Comparison of ENCODE assay signal across 8 cellular contexts in the genomic region with DNA sequence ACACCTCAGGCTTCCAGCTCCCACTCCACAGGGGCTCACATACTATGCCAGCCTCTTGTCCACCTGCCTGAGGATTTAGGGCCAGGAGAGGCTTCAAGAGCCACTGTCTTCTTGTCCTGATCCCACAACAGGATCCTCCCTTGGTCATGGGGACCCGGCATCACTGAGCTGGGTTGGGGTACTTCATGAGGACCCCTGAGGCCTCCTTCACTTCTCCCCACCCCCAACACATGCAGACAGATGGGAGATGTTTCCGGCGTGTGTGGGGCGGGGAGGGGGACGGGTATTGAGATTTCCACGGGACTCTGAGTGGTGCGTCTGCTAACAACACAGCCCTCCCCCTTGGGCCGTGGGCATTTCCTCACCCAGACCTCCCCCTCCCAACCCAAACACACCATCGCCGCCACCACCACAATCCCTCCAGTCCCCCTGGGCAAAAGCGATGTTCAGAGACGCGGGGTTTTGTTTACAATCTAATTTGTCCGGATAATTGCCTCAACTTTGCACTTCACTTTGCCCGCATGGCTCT. TPM values are rescaled to one million over a fixed set of nuclear protein-coding genes. Genes with fewer than 3 reads are reported as not detected.
DNase-seq lines count a peak whose midpoint lies in the region; ATAC-seq, FAIRE-seq and TF ChIP-seq lines count a peak whose summit lies in the region.

No MANE protein-coding gene starts in this region.

- no peaks in the 10 kb centered on the region for H4K20me1 ChIP-seq in GM23248 (ENCODE audit: insufficient read depth)

- no peak for TF ChIP-seq CTCF in esophagus squamous epithelium (IDR thresholded peaks at IDR 0.05)
- no peak for TF ChIP-seq CTCF in sigmoid colon (IDR thresholded peaks at IDR 0.05)

- no peak for FAIRE-seq in H54 (lab: Jason Lieb, UNC)

- no peaks in the 10 kb centered on the region for H3K9me3 ChIP-seq in GM23248 (ENCODE audit: low read depth)
- no peaks in the 10 kb centered on the region for H3K9me3 ChIP-seq in esophagus squamous epithelium
- H3K9me3 ChIP-seq in sigmoid colon = no peaks in the 10 kb centered on the region

- intact Hi-C loops in esophagus squamous epithelium (cut with DNase I) (no loop called here), sigmoid colon (cut with DNase I) (loop anchor here (5.0 kb wide), 2 partner anchors 47 to 93 kb away; no protein-coding TSS in a partner anchor)

- no peak for ATAC-seq in HG03378 (IDR thresholded peaks at IDR 0.05; ENCODE audit: unreplicated experiment)

- peak overlapping the region; percentile 51 for H3K9ac ChIP-seq in GM23248

- no peaks in the 10 kb centered on the region for H3K27me3 ChIP-seq in GM23248 (replicated peaks; ENCODE audit: insufficient read depth)
- peaks cover 0 to 35% (median 0%) of the 10 kb centered on the region in 4 donors for H3K27me3 ChIP-seq in esophagus squamous epithelium
- no peaks in the 10 kb centered on the region for H3K27me3 ChIP-seq in sigmoid colon

- H3K4me2 ChIP-seq in GM23248 (ENCODE audit: unreplicated experiment) = peak overlapping the region; percentile 99

- H3F3A ChIP-seq in GM23248 (ENCODE audit: insufficient read depth) = no peaks in the 10 kb centered on the region

- H3K36me3 ChIP-seq in GM23248 (ENCODE audit: low read depth) (no peaks in the 10 kb centered on the region), esophagus squamous epithelium (no peaks in the 10 kb centered on the region), sigmoid colon (no peaks in the 10 kb centered on the region)

- 43 to 45% methylated on average over 12 to 15 of the region's 15 CpGs for WGBS in GM23248 (ENCODE audit: low coverage in 1 of 2, low lambda C conversion rate in 2 of 2, missing lambda C conversion rate in 2 of 2), 2 experiments
- WGBS in esophagus squamous epithelium, 2 donors = 0 to 15% methylated on average over 10 to 11 of the region's 15 CpGs
- WGBS in sigmoid colon, 2 donors = 3 to 18% methylated on average over 15 of the region's 15 CpGs

- TF ChIP-seq EP300 in sigmoid colon (IDR thresholded peaks at IDR 0.05) = no peak

- peak overlapping the region; percentile 83 for H2AFZ ChIP-seq in GM23248

- in situ Hi-C loops in GM23248 (cut with MboI) = no loop called here

- H3K4me1 ChIP-seq in GM23248 (ENCODE audit: insufficient read depth) = no peaks in the 10 kb centered on the region
- H3K4me1 ChIP-seq in esophagus squamous epithelium = peaks cover 19 to 43% (median 23%) of the 10 kb centered on the region in 3 donors
- H3K4me1 ChIP-seq in sigmoid colon = peaks cover 0 to 41% (median 33%) of the 10 kb centered on the region in 4 donors

- peak overlapping the region; percentile 80 for H3K4me3 ChIP-seq in GM23248
- peak overlapping the region; percentile 79 to 94 (median 84) for H3K4me3 ChIP-seq in esophagus squamous epithelium
- H3K4me3 ChIP-seq in sigmoid colon = peak overlapping the region; percentile 57 to 96 (median 95)

- no peaks in the 10 kb centered on the region for H3K9me2 ChIP-seq in GM23248 (ENCODE audit: insufficient read depth)

- 0 out of 2 replicates have a peak, but pooled peaks cover 18% of the 10 kb centered on the region for H3K79me2 ChIP-seq in GM23248 (ENCODE audit: insufficient read depth)

- TF ChIP-seq POLR2A in esophagus squamous epithelium (IDR thresholded peaks at IDR 0.05) (no peak), sigmoid colon (IDR thresholded peaks at IDR 0.05) (no peak), H54 (IDR thresholded peaks at IDR 0.05; ENCODE audit: low read depth, low read length) (no peak)

- H3K27ac ChIP-seq in GM23248 = no peak overlapping the region
- peak overlapping the region in 1 of 4 donors; percentile 60 for H3K27ac ChIP-seq in esophagus squamous epithelium
- peak overlapping the region in 3 of 4 donors; percentile 87 to 92 (median 90) for H3K27ac ChIP-seq in sigmoid colon

- no peak for DNase-seq in GM23248
- peak; percentile 15 for DNase-seq in RKO (ENCODE audit: low spot score)
- DNase-seq in esophagus squamous epithelium (lab: John Stamatoyannopoulos, UW) = no peak
- DNase-seq in sigmoid colon = no peak
- DNase-seq in H54 (ENCODE audit: insufficient read length, low spot score) = no peak
- DNase-seq in NCI-H2227 (lab: John Stamatoyannopoulos, UW; ENCODE audit: unreplicated experiment) = no peak
- no peak for DNase-seq in SIG-M5 treated with dmso at 0.1 percent for 504 hours (lab: John Stamatoyannopoulos, UW; ENCODE audit: unreplicated experiment)

RNA-seq across cellular contexts. Expression of gene FOXP4, which starts 0.9 kb away (rescaled TPM):
- 3.9 and 5.4 TPM in 2 replicates for total RNA-seq in GM23248 (2014; rRNA removed; shearing (Covaris generic))
- polyA plus RNA-seq in GM23248 (2016; fragmentation: Nextera tagmentation; extraction: Ambion mirVana) (1.1 and 1.4 TPM in 2 replicates), sigmoid colon (10 to 100 TPM; 12.7 to 19.5 (median 15.6) TPM)
- total RNA-seq in esophagus squamous epithelium (10 to 100 TPM in 1 of 4 donors, 1 to 10 TPM in 3; 2.2 to 10.3 (median 6.8) TPM), sigmoid colon (10 to 100 TPM in 1 of 4 donors, 1 to 10 TPM in 3; 4.1 to 14.1 (median 5.8) TPM)
